ENCODE assay signal across 15 cellular contexts in genomic region chr5:67799732-67800234, GRCh38.
DNase-seq lines count a peak whose midpoint lies in the region; ATAC-seq and TF ChIP-seq lines count a peak whose summit lies in the region.
"Had no signal": no experiment of that assay in that cellular context is flagged by ENCODE, and none has a peak within 500 bp of the region (broad histone marks: within the 10 kb centered on the region; RNA-seq: fewer than 3 reads in every experiment).

No MANE protein-coding gene starts in this region.

- no peak overlapping the region for H3K4me3 Mint-ChIP-seq in osteocyte (ENCODE audit: unreplicated experiment)
- H3K4me3 Mint-ChIP-seq: H9; stimulated activated naive CD8-positive, alpha-beta T cell treated with anti-CD3 and anti-CD28 coated beads, Interleukin-15, amount 100 ng/mL, for 72 hours had no signal

- DNase-seq in astrocyte of the hippocampus (ENCODE audit: low read depth, low spot score) (peak; percentile 62), Right ventricle myocardium superior (peak; percentile 57), osteocyte (ENCODE audit: extremely low spot score, unreplicated experiment) (no peak), aorta (peak in 1 of 2 donors; percentile 50), foreskin keratinocyte (no peak), SKM-1 treated with dmso at 0.1 percent for 144 hours (lab: John Stamatoyannopoulos, UW; ENCODE audit: unreplicated experiment) (no peak)
- DNase-seq: activated gamma-delta T cell treated with Interleukin-2 at 50 U/mL for 16 hours; Calu3; H9; mammary epithelial cell; stimulated activated CD4-positive, alpha-beta T cell treated with anti-CD3 and anti-CD28 coated beads, Interleukin-4, amount 100 ng/mL, for 4 hours; stimulated activated naive CD8-positive, alpha-beta T cell treated with anti-CD3 and anti-CD28 coated beads, Interleukin-15, amount 100 ng/mL, for 72 hours had no signal

- H3K4me3 ChIP-seq in aorta (ENCODE audit: low read length in 2 of 2): no peak overlapping the region
- H3K4me3 ChIP-seq: ovary, SJSA1 had no signal

- H3K27ac ChIP-seq in aorta (ENCODE audit: low read depth in 1 of 2, low read length in 2 of 2) (peak overlapping the region in 1 of 2 donors; percentile 71), foreskin keratinocyte (no peak overlapping the region)
- H3K27ac ChIP-seq: ovary, SJSA1 had no signal

- no peaks in the 10 kb centered on the region for H3K27me3 Mint-ChIP-seq in osteocyte (ENCODE audit: unreplicated experiment)
- H3K27me3 Mint-ChIP-seq: stimulated activated naive CD8-positive, alpha-beta T cell treated with anti-CD3 and anti-CD28 coated beads, Interleukin-15, amount 100 ng/mL, for 72 hours had no signal

- intact Hi-C loops in Right ventricle myocardium superior (cut with DNase I): loop anchor here (10.0 kb wide), 2 partner anchors 105 to 455 kb away; no protein-coding TSS in a partner anchor
- intact Hi-C loops in aorta (cut with DNase I): loop anchor here in 1 of 2 donors (10.0 kb wide), 1 partner anchor 555 kb away; no protein-coding TSS in a partner anchor

- no peaks in the 10 kb centered on the region for H3K9me3 ChIP-seq in aorta (ENCODE audit: control insufficient read depth, low read length)
- H3K9me3 ChIP-seq: ovary had no signal

- H3K4me1 ChIP-seq in aorta (ENCODE audit: control insufficient read depth in 1 of 2, insufficient read depth in 2 of 2, low read length in 2 of 2): peaks cover 0 to 4% of the 10 kb centered on the region in 2 donors
- H3K4me1 ChIP-seq in foreskin keratinocyte: no peaks in the 10 kb centered on the region
- H3K4me1 ChIP-seq: SJSA1 had no signal

- peaks cover 3% of the 10 kb centered on the region for H3K9me3 Mint-ChIP-seq in osteocyte (ENCODE audit: unreplicated experiment)

- H3K36me3 ChIP-seq in aorta (ENCODE audit: control insufficient read depth in 1 of 2, insufficient read depth in 2 of 2, low read length in 1 of 2): no peaks in the 10 kb centered on the region
- H3K36me3 ChIP-seq: ovary, SJSA1 had no signal

- H3K27me3 ChIP-seq in aorta (ENCODE audit: control insufficient read depth in 1 of 2, insufficient read depth in 2 of 2, low read length in 1 of 2) (no peaks in the 10 kb centered on the region), foreskin keratinocyte (no peaks in the 10 kb centered on the region)
- H3K27me3 ChIP-seq: ovary, SJSA1 had no signal

- TF ChIP-seq CTCF in osteocyte (IDR thresholded peaks at IDR 0.05): no peak
- TF ChIP-seq CTCF in foreskin keratinocyte (conservative IDR thresholded peaks at IDR 0.05): no peak

- 55 to 78% methylated on average over 5 of the region's 5 CpGs for WGBS in aorta, 2 donors

- H3K36me3 Mint-ChIP-seq in osteocyte (ENCODE audit: unreplicated experiment): no peaks in the 10 kb centered on the region

- H3K4me1 Mint-ChIP-seq in osteocyte (ENCODE audit: unreplicated experiment): peaks cover 24% of the 10 kb centered on the region

- ATAC-seq in Right ventricle myocardium superior (ENCODE audit: poor library complexity) (peak; percentile 94), aorta (ENCODE audit: low FRiP score) (peak; percentile 90), HG03342 (IDR thresholded peaks at IDR 0.05; ENCODE audit: unreplicated experiment) (no peak), foreskin keratinocyte (no peak)
- ATAC-seq: stimulated activated naive CD8-positive, alpha-beta T cell treated with anti-CD3 and anti-CD28 coated beads, Interleukin-15, amount 100 ng/mL, for 72 hours had no signal

- H3K27ac Mint-ChIP-seq in osteocyte (ENCODE audit: unreplicated experiment): peak overlapping the region; percentile 29
- H3K27ac Mint-ChIP-seq: H9 had no signal

Comparison
In these comparisons a context has a peak if more than half of its experiments do, and no peak if none do; other contexts are left out.
1. DNase-seq: peak in astrocyte of the hippocampus (single experiment) and Right ventricle myocardium superior (single experiment); none in osteocyte (single experiment), foreskin keratinocyte (0 of 2) and SKM-1 treated with dmso at 0.1 percent for 144 hours (single experiment).
2. ATAC-seq: peak in Right ventricle myocardium superior (single experiment) and aorta (single experiment); none in HG03342 (single experiment) and foreskin keratinocyte (single experiment).